ENCODE assay signal across 5 cellular contexts in genomic region chr9:135439514-135439913, GRCh38. TPM values are rescaled to one million over a fixed set of nuclear protein-coding genes. Genes with fewer than 3 reads are reported as not detected.
DNase-seq lines count a peak whose midpoint lies in the region; ATAC-seq, FAIRE-seq and TF ChIP-seq lines count a peak whose summit lies in the region.
"Not testable (repeated sequence)": the region's sequence is repeated elsewhere in the genome, so short reads cannot be mapped to it uniquely, and the experiment has no call there.

No MANE protein-coding gene starts in this region.

- H2BK5ac ChIP-seq in neuronal stem cell (ENCODE audit: low read length) = not testable (repeated sequence)

- not testable (repeated sequence) for H2BK15ac ChIP-seq in neuronal stem cell (ENCODE audit: low read length)

- H3K14ac ChIP-seq in neuronal stem cell (ENCODE audit: low read length) = not testable (repeated sequence)

- H3K79me1 ChIP-seq in neuronal stem cell (ENCODE audit: low read depth, low read length) = not testable (repeated sequence)

- H3K27me3 Mint-ChIP-seq in T-helper 17 cell = peaks cover 48% of the 10 kb centered on the region
- not testable (repeated sequence) for H3K27me3 Mint-ChIP-seq in progenitor cell of endocrine pancreas

- not testable (repeated sequence) for H3K4me3 Mint-ChIP-seq in T-helper 17 cell; progenitor cell of endocrine pancreas (ENCODE audit: low read depth)

- not testable (repeated sequence) for TF ChIP-seq RAD21 in K562 (CRISPR knock-in tag; conservative IDR thresholded peaks at IDR 0.05 in 1 of 2, IDR thresholded peaks at IDR 0.05 in 1 of 2)

- not testable (repeated sequence) for ATAC-seq in PC-3, T-helper 17 cell, K562

- peaks cover 11% of the 10 kb centered on the region for H3K9me3 Mint-ChIP-seq in progenitor cell of endocrine pancreas (ENCODE audit: low read depth)

- H3K9me3 ChIP-seq in PC-3 (ENCODE audit: low read length); T-helper 17 cell (ENCODE audit: control insufficient read depth, low read length, poor library complexity, severe bottlenecking); K562 (replicated peaks; ENCODE audit: control insufficient read depth, insufficient read depth, low read depth, low read length); neuronal stem cell (replicated peaks in 1 of 2; ENCODE audit: control insufficient read depth in 2 of 2, insufficient read depth in 1 of 2, low read depth in 1 of 2, low read length in 2 of 2): not testable (repeated sequence)

- not testable (repeated sequence) for H3K4me1 Mint-ChIP-seq in T-helper 17 cell
- H3K4me1 Mint-ChIP-seq in progenitor cell of endocrine pancreas (ENCODE audit: low read depth) = peaks cover 25% of the 10 kb centered on the region

- H3K27ac ChIP-seq in PC-3 (ENCODE audit: low read length); K562 (ENCODE audit: extremely low read depth, low read depth, low read length); neuronal stem cell (replicated peaks; ENCODE audit: low read length): not testable (repeated sequence)

- peak overlapping the region; percentile 58 for H2BK12ac ChIP-seq in neuronal stem cell (ENCODE audit: low read length)

- H2BK120ac ChIP-seq in neuronal stem cell (ENCODE audit: low read depth, low read length) = not testable (repeated sequence)

- not testable (repeated sequence) for H4K20me1 ChIP-seq in PC-3 (ENCODE audit: low read length); K562 (replicated peaks; ENCODE audit: control insufficient read depth, insufficient read depth, low read length)

- not testable (repeated sequence) for H3K4me3 ChIP-seq in PC-3 (ENCODE audit: low read length); K562; neuronal stem cell (ENCODE audit: low read length in 2 of 2)

- not testable (repeated sequence) for H2AFZ ChIP-seq in PC-3 (ENCODE audit: low read length); K562 (ENCODE audit: low read depth, low read length); neuronal stem cell (ENCODE audit: low read length)

- H3K36me3 Mint-ChIP-seq in T-helper 17 cell (ENCODE audit: low read depth); progenitor cell of endocrine pancreas (ENCODE audit: insufficient read depth): not testable (repeated sequence)

- H3K9ac ChIP-seq in PC-3 (ENCODE audit: low read length); K562 (ENCODE audit: insufficient read depth in 1 of 2, low read depth in 2 of 2, low read length in 2 of 2); neuronal stem cell (ENCODE audit: low read depth, low read length, poor library complexity): not testable (repeated sequence)

- H3K27ac Mint-ChIP-seq in T-helper 17 cell = peak overlapping the region; percentile 4
- H3K27ac Mint-ChIP-seq in progenitor cell of endocrine pancreas = peak overlapping the region; percentile 7

- not testable (repeated sequence) for BruUV-seq in PC-3 (replicated peaks; lab: Mats Ljungman, UMichigan); K562 (replicated peaks; lab: Mats Ljungman, UMichigan)

- not testable (repeated sequence) for H3K36me3 ChIP-seq in PC-3 (ENCODE audit: low read depth, low read length); K562 (ENCODE audit: control insufficient read depth, insufficient read depth, low read length); neuronal stem cell (replicated peaks in 1 of 2; ENCODE audit: control insufficient read depth in 2 of 2, insufficient read depth in 2 of 2, low read length in 2 of 2)

- H3K9me1 ChIP-seq in K562 (ENCODE audit: control insufficient read depth, insufficient read depth, low read length) = not testable (repeated sequence)

- CTCF ChIA-PET in PC-3 (lab: Charles Lee); K562 (lab: Yijun Ruan, JAX; ENCODE audit: low intra/inter-chr PET ratio): not testable (repeated sequence)

- TF ChIP-seq CTCF in PC-3 (conservative IDR thresholded peaks at IDR 0.05; ENCODE audit: low read depth, low read length); K562 (IDR thresholded peaks at IDR 0.05 in 2 of 3, conservative IDR thresholded peaks at IDR 0.05 in 1 of 3; ENCODE audit: insufficient read depth in 2 of 3, low read depth in 1 of 3, low read length in 3 of 3); progenitor cell of endocrine pancreas (IDR thresholded peaks at IDR 0.05; ENCODE audit: unreplicated experiment): not testable (repeated sequence)

- not testable (repeated sequence) for H3K23ac ChIP-seq in neuronal stem cell (ENCODE audit: low read depth, low read length, poor library complexity)

- not testable (repeated sequence) for H3K27me3 ChIP-seq in PC-3 (ENCODE audit: low read length); K562 (ENCODE audit: control insufficient read depth in 2 of 2, insufficient read depth in 2 of 2, low read length in 2 of 2)
- peaks cover 0 to 16% (median 0%) of the 10 kb centered on the region in 3 experiments for H3K27me3 ChIP-seq in neuronal stem cell (ENCODE audit: control insufficient read depth in 3 of 3, insufficient read depth in 3 of 3, low read depth in 1 of 3, low read length in 3 of 3)

- not testable (repeated sequence) for H2AK5ac ChIP-seq in neuronal stem cell (ENCODE audit: low read depth, low read length)

- not testable (repeated sequence) for TF ChIP-seq POLR2A in K562 (conservative IDR thresholded peaks at IDR 0.05)

- not testable (repeated sequence) for H3K18ac ChIP-seq in neuronal stem cell (ENCODE audit: low read length)

- H3K4ac ChIP-seq in neuronal stem cell (ENCODE audit: low read length) = not testable (repeated sequence)

- POLR2A ChIA-PET in PC-3 (lab: Charles Lee; ENCODE audit: unreplicated experiment); K562 (lab: Yijun Ruan, JAX): not testable (repeated sequence)

- 0 out of 2 replicates have a peak overlapping the region, but pooled peaks have one; percentile 16 for H3K4me2 ChIP-seq in PC-3 (ENCODE audit: low read length)
- H3K4me2 ChIP-seq in K562 (ENCODE audit: insufficient read depth, low read length); neuronal stem cell (ENCODE audit: insufficient read depth, low read length, poor library complexity, severe bottlenecking): not testable (repeated sequence)

- DNase-seq in PC-3; T-helper 17 cell; K562 (ENCODE audit: extremely low read depth in 1 of 4, low spot score in 3 of 4); neuronal stem cell (ENCODE audit: low spot score); progenitor cell of endocrine pancreas (ENCODE audit: low spot score, unreplicated experiment): not testable (repeated sequence)

- H3K4me1 ChIP-seq in PC-3 (ENCODE audit: insufficient read depth, low read length) (peaks cover 15% of the 10 kb centered on the region; the same call in 1 of the 2 replicates), K562 (replicated peaks in 1 of 2; ENCODE audit: control insufficient read depth in 2 of 2, insufficient read depth in 2 of 2, low read length in 2 of 2) (peaks cover 18 to 27% of the 10 kb centered on the region in 2 experiments)
- H3K4me1 ChIP-seq in neuronal stem cell (ENCODE audit: control insufficient read depth in 2 of 2, insufficient read depth in 1 of 2, low read depth in 1 of 2, low read length in 2 of 2) = not testable (repeated sequence)

- FAIRE-seq in K562 (lab: Jason Lieb, UNC) = not testable (repeated sequence)

- intact Hi-C loops in PC-3 (cut with micrococcal nuclease); K562 (cut with micrococcal nuclease): not testable (repeated sequence)

- not testable (repeated sequence) for TF ChIP-seq EP300 in K562 (IDR thresholded peaks at IDR 0.05; ENCODE audit: low read length)

- H3F3A ChIP-seq in PC-3 (ENCODE audit: low read length, unreplicated experiment) = not testable (repeated sequence)

- not testable (repeated sequence) for H3K9me2 ChIP-seq in PC-3 (replicated peaks; ENCODE audit: low read length)

- not testable (repeated sequence) for H4K91ac ChIP-seq in neuronal stem cell (ENCODE audit: low read depth, low read length, poor library complexity)

- not testable (repeated sequence) for H4K8ac ChIP-seq in neuronal stem cell (ENCODE audit: low read depth, low read length)

- in situ Hi-C loops in K562 (cut with MboI) = not testable (repeated sequence)

- H3K79me2 ChIP-seq in PC-3 (ENCODE audit: low read length); K562 (ENCODE audit: control insufficient read depth, insufficient read depth, low read length): not testable (repeated sequence)

- 72% methylated on average over 7 of the region's 7 CpGs for WGBS in K562 (ENCODE audit: insufficient coverage, low coverage, missing lambda C conversion rate)
- no CpG with 5 or more reads among the region's 7 CpGs for WGBS in neuronal stem cell (ENCODE audit: extremely low coverage in 2 of 2, insufficient read length in 2 of 2, insufficient replicate concordance in 1 of 2), 2 donors

RNA-seq across cellular contexts. Expression of gene PPP1R26, which starts 40.1 kb away (rescaled TPM):
- 22.6 and 30.6 TPM in 2 replicates for total RNA-seq in PC-3 (2014; rRNA removed)
- total RNA-seq in T-helper 17 cell = 1 to 10 TPM; 2.1 to 2.6 TPM
- 19.1 and 41.6 TPM in 2 replicates for total RNA-seq in K562 (2011; cell fraction: chromatin; rRNA removed; ENCODE audit: low replicate concordance)
- 25.8 and 36.4 TPM in 2 replicates for total RNA-seq in K562 (2011; cell fraction: nucleolus; rRNA removed)
- 20.5 and 21.5 TPM in 2 replicates for total RNA-seq in K562 (2011; cell fraction: nucleoplasm; rRNA removed)
- total RNA-seq in K562 (2014; rRNA removed) = 25.1 and 29.6 TPM in 2 replicates
- 8.1 and 11.3 TPM in 2 replicates for total RNA-seq in K562 (2014; rRNA removed; fragmentation: Illumina TruSeq; extraction: Trizol)
- 18.2 and 19.4 TPM in 2 replicates for total RNA-seq in K562 (2015; rRNA removed; fragmentation: Illumina TruSeq; extraction: Trizol)
- total RNA-seq in K562 (2021) = 23.6 and 26.8 TPM in 2 replicates
- 8.6 and 9.3 TPM in 2 replicates for polyA plus RNA-seq in K562 (2011; rRNA removed)
- polyA plus RNA-seq in K562 (2011; cell fraction: cytosol; rRNA removed) = 9.9 and 15.5 TPM in 2 replicates
- 18.4 and 32.2 TPM in 2 replicates for polyA plus RNA-seq in K562 (2011; cell fraction: nucleus; rRNA removed)
- polyA plus RNA-seq in K562 (2012) = 19.0 and 28.0 TPM in 2 replicates
- 8.0 and 12.4 TPM in 2 replicates for polyA plus RNA-seq in K562 (2014; fragmentation: Illumina TruSeq; extraction: Trizol)
- polyA plus RNA-seq in K562 (2014; fragmentation: Nextera tagmentation; extraction: Ambion mirVana) = under 1 TPM; 0.77 to 0.89 TPM
- polyA plus RNA-seq in K562 (2014; rRNA removed) = 15.0 and 15.6 TPM in 2 replicates
- 10.1 and 23.5 TPM in 2 replicates for polyA minus RNA-seq in K562 (2011; rRNA and poly(A)+ RNA removed)
- polyA minus RNA-seq in K562 (2011; cell fraction: cytosol; rRNA and poly(A)+ RNA removed) = 16.4 and 18.4 TPM in 2 replicates
- polyA minus RNA-seq in K562 (2011; cell fraction: nucleus; rRNA and poly(A)+ RNA removed) = 7.4 and 8.1 TPM in 2 replicates
- 20.7 TPM for polyA plus RNA-seq in neuronal stem cell (2013, experiment 1 of 2)
- polyA plus RNA-seq in neuronal stem cell (2013, experiment 2 of 2) = 20.4 TPM
- total RNA-seq in progenitor cell of endocrine pancreas = 48.3 and 50.2 TPM in 2 replicates
